9 cellular contexts compared by ENCODE assay signal in genomic region chrX:45621356-45622041, GRCh38.
A peak's percentile ranks its signal among the peaks of the same experiment; 100 is the strongest.
DNase-seq lines count a peak whose midpoint lies in the region; ATAC-seq and TF ChIP-seq lines count a peak whose summit lies in the region.
"Had no signal": no experiment of that assay in that cellular context is flagged by ENCODE, and none has a peak within 500 bp of the region (broad histone marks: within the 10 kb centered on the region; RNA-seq: fewer than 3 reads in every experiment).

No MANE protein-coding gene starts in this region.

- peak overlapping the region; percentile 73 for H3K27ac ChIP-seq in brain microvascular endothelial cell
- H3K27ac ChIP-seq: psoas muscle had no signal

- no peak for TF ChIP-seq CTCF in brain microvascular endothelial cell (IDR thresholded peaks at IDR 0.05; ENCODE audit: low read depth, low read length, missing control alignments)

- H3K36me3 ChIP-seq in brain microvascular endothelial cell (replicated peaks), result no peaks in the 10 kb centered on the region

- no peak overlapping the region for H3K4me3 ChIP-seq in brain microvascular endothelial cell (ENCODE audit: low read depth, low read length)
- H3K4me3 ChIP-seq: psoas muscle had no signal

- DNase-seq in GM03348 (ENCODE audit: low spot score), result peak; percentile 23
- peak; percentile 22 for DNase-seq in brain microvascular endothelial cell
- peak; percentile 85 for DNase-seq in renal cortical epithelial cell (ENCODE audit: low read depth)
- DNase-seq in activated gamma-delta T cell treated with Interleukin-2 at 50 U/mL for 16 hours, result no peak
- DNase-seq in NCI-H1436 treated with DMSO at 0.1 percent for 48 hours (lab: John Stamatoyannopoulos, UW), result no peak
- DNase-seq in islet precursor cell, result no peak
- DNase-seq in NCI-H2196 treated with DMSO at 0.1 percent for 48 hours (lab: John Stamatoyannopoulos, UW; ENCODE audit: unreplicated experiment), result no peak
- DNase-seq: psoas muscle had no signal

- H3K27me3 ChIP-seq in brain microvascular endothelial cell (replicated peaks), result no peaks in the 10 kb centered on the region

- peak; percentile 66 for ATAC-seq in HG02884 (IDR thresholded peaks at IDR 0.05; ENCODE audit: unreplicated experiment)
- ATAC-seq: psoas muscle had no signal

- in situ Hi-C loops in brain microvascular endothelial cell (cut with HindIII; ENCODE audit: low pct_ligation_motif_present, low sequenced_read_pairs), result no loop called here

Comparison
In these comparisons a context has a peak if more than half of its experiments do, and no peak if none do; other contexts are left out.
1. DNase-seq: peak in GM03348 (single experiment), brain microvascular endothelial cell (single experiment) and renal cortical epithelial cell (single experiment); none in activated gamma-delta T cell treated with Interleukin-2 at 50 U/mL for 16 hours (single experiment), NCI-H1436 treated with DMSO at 0.1 percent for 48 hours (single experiment), islet precursor cell (single experiment) and NCI-H2196 treated with DMSO at 0.1 percent for 48 hours (single experiment).